In the genomic region with DNA sequence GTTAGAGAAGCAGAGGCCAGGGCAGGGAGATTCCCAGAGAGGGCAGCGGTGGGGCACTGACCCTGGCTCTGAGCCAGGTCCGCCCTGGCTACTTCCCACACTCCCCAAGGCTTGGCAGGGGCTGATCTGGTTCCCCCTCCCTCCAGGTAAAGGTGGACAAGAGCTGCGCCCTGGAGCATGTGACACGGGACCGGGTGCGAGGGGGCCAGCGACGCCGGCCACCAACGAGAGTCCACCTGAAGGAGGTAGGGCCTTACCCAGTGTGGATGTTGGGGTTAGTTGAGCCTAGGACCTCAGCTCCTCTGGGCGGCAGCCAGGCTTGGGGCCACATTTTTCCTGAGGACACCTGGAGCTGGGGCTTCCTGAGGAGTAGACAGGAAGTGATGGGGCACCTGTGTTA, we compare ENCODE assay signal across 28 cellular contexts. TPM values are rescaled to one million over a fixed set of nuclear protein-coding genes. Genes with fewer than 3 reads are reported as not detected.
DNase-seq lines count a peak whose midpoint lies in the region; ATAC-seq and TF ChIP-seq lines count a peak whose summit lies in the region.
"Had no signal": no experiment of that assay in that cellular context is flagged by ENCODE, and none has a peak within 500 bp of the region (broad histone marks: within the 10 kb centered on the region; RNA-seq: fewer than 3 reads in every experiment).

No MANE protein-coding gene starts in this region.

- TF ChIP-seq POLR2A in vagina (IDR thresholded peaks at IDR 0.05), result no peak

- no peak for DNase-seq in activated naive CD4-positive, alpha-beta T cell treated with anti-CD3 and anti-CD28 coated beads, Interleukin-2, amount 50 U/mL, for 72 hours (ENCODE audit: low spot score in 2 of 2)
- no peak for DNase-seq in activated naive CD4-positive, alpha-beta T cell (lab: John Stamatoyannopoulos, UW)
- DNase-seq in mesenchymal stem cell (no peak), vagina (ENCODE audit: extremely low spot score in 2 of 2) (no peak), CD1c-positive myeloid dendritic cell (ENCODE audit: extremely low spot score) (no peak), G401 (ENCODE audit: low spot score) (no peak), dermis blood vessel endothelial cell (no peak)
- DNase-seq: activated CD8-positive, alpha-beta T cell treated with anti-CD3 and anti-CD28 coated beads, Interleukin-2, amount 10 ng/mL, durations not matched to agents 7 days and 5 days; activated effector memory CD4-positive, alpha-beta T cell treated with Interleukin-2 at 50 U/mL for 16 hours; activated naive CD8-positive, alpha-beta T cell treated with anti-CD3 and anti-CD28 coated beads for 36 hours; anterior cingulate cortex; CD8-positive, alpha-beta memory T cell; DMS 273 treated with DMSO at 0.1 percent for 48 hours; effector CD8-positive, alpha-beta T cell; NCI-H1417 treated with DMSO at 0.1 percent for 48 hours; NCI-H2029 treated with DMSO at 0.1 percent for 48 hours; NCI-H345; NCI-H69; nucleus accumbens; SHP77; stimulated activated CD4-positive, alpha-beta T cell treated with anti-CD3 and anti-CD28 coated beads, Interleukin-4, amount 100 ng/mL, for 24 hours; T-helper 2 cell; trophoblast cell had no signal

- H2AK5ac ChIP-seq in mesenchymal stem cell (ENCODE audit: low read length, severe bottlenecking), result no peak overlapping the region

- H3K4me2 ChIP-seq in mesenchymal stem cell (ENCODE audit: low read length, poor library complexity, severe bottlenecking), result no peak overlapping the region

- H3K4me1 ChIP-seq in mesenchymal stem cell (ENCODE audit: control insufficient read depth, insufficient read depth, low read depth, low read length), result peaks cover 65% of the 10 kb centered on the region
- peaks cover 66% of the 10 kb centered on the region for H3K4me1 ChIP-seq in vagina

- H3K23ac ChIP-seq in mesenchymal stem cell (ENCODE audit: low read length in 2 of 2), result no peak overlapping the region

- H3K18ac ChIP-seq in mesenchymal stem cell (ENCODE audit: low read depth in 1 of 2, low read length in 2 of 2), result no peak overlapping the region

- peak overlapping the region; percentile 66 to 82 for H3K27ac Mint-ChIP-seq in activated naive CD4-positive, alpha-beta T cell treated with anti-CD3 and anti-CD28 coated beads, Interleukin-2, amount 50 U/mL, for 72 hours
- peak overlapping the region; percentile 46 for H3K27ac Mint-ChIP-seq in activated T-helper 17 cell treated with anti-CD3 and anti-CD28 coated beads, Interleukin-2, amount 50 U/mL, for 72 hours
- H3K27ac Mint-ChIP-seq: activated naive CD8-positive, alpha-beta T cell treated with anti-CD3 and anti-CD28 coated beads for 36 hours; progenitor cell of endocrine pancreas had no signal

- H3K4me3 ChIP-seq in mesenchymal stem cell (ENCODE audit: insufficient read depth in 1 of 2, low read depth in 1 of 2, low read length in 2 of 2) (no peak overlapping the region), vagina (no peak overlapping the region)
- H3K4me3 ChIP-seq: breast epithelium had no signal

- no peaks in the 10 kb centered on the region for H3K27me3 ChIP-seq in mesenchymal stem cell (ENCODE audit: control insufficient read depth in 1 of 2, insufficient read depth in 1 of 2, low read length in 2 of 2)
- H3K27me3 ChIP-seq in vagina, result no peaks in the 10 kb centered on the region
- H3K27me3 ChIP-seq: breast epithelium had no signal

- no peak for TF ChIP-seq CTCF in vagina (IDR thresholded peaks at IDR 0.05)

- H3K4me3 Mint-ChIP-seq in activated T-helper 17 cell treated with anti-CD3 and anti-CD28 coated beads, Interleukin-2, amount 50 U/mL, for 72 hours, result no peak overlapping the region
- H3K4me3 Mint-ChIP-seq: activated CD8-positive, alpha-beta T cell treated with anti-CD3 and anti-CD28 coated beads, Interleukin-2, amount 10 ng/mL, durations not matched to agents 7 days and 5 days; activated naive CD8-positive, alpha-beta T cell treated with anti-CD3 and anti-CD28 coated beads for 36 hours; CD8-positive, alpha-beta memory T cell had no signal

- in situ Hi-C loops in G401 (cut with HindIII; ENCODE audit: low sequenced_read_pairs), result no loop called here

- H3K9ac ChIP-seq in mesenchymal stem cell (ENCODE audit: low read length), result no peak overlapping the region

- H3K14ac ChIP-seq in mesenchymal stem cell (ENCODE audit: low read length in 2 of 2), result no peak overlapping the region

- no peaks in the 10 kb centered on the region for H3K9me3 Mint-ChIP-seq in activated naive CD4-positive, alpha-beta T cell treated with anti-CD3 and anti-CD28 coated beads, Interleukin-2, amount 50 U/mL, for 72 hours
- H3K9me3 Mint-ChIP-seq in activated T-helper 17 cell treated with anti-CD3 and anti-CD28 coated beads, Interleukin-2, amount 50 U/mL, for 72 hours, result no peaks in the 10 kb centered on the region
- H3K9me3 Mint-ChIP-seq: activated naive CD8-positive, alpha-beta T cell treated with anti-CD3 and anti-CD28 coated beads for 36 hours; CD8-positive, alpha-beta memory T cell had no signal

- no peaks in the 10 kb centered on the region for H3K36me3 Mint-ChIP-seq in activated naive CD4-positive, alpha-beta T cell treated with anti-CD3 and anti-CD28 coated beads, Interleukin-2, amount 50 U/mL, for 72 hours
- peaks cover 95% of the 10 kb centered on the region for H3K36me3 Mint-ChIP-seq in activated T-helper 17 cell treated with anti-CD3 and anti-CD28 coated beads, Interleukin-2, amount 50 U/mL, for 72 hours (ENCODE audit: low read depth)
- H3K36me3 Mint-ChIP-seq: activated naive CD8-positive, alpha-beta T cell treated with anti-CD3 and anti-CD28 coated beads for 36 hours had no signal

- H2AFZ ChIP-seq in mesenchymal stem cell (ENCODE audit: low read depth, low read length), result no peak overlapping the region

- no peaks in the 10 kb centered on the region for H3K9me3 ChIP-seq in mesenchymal stem cell (ENCODE audit: control insufficient read depth, low read length)
- no peaks in the 10 kb centered on the region for H3K9me3 ChIP-seq in vagina
- H3K9me3 ChIP-seq: breast epithelium had no signal

- WGBS in mesenchymal stem cell, result 96% methylated on average over 11 of the region's 11 CpGs

- H2BK15ac ChIP-seq in mesenchymal stem cell (ENCODE audit: low read depth, poor library complexity, severe bottlenecking), result no peak overlapping the region

- H4K91ac ChIP-seq in mesenchymal stem cell (ENCODE audit: low read length), result no peak overlapping the region

- H4K8ac ChIP-seq in mesenchymal stem cell (ENCODE audit: low read length), result no peak overlapping the region

- ATAC-seq in activated naive CD4-positive, alpha-beta T cell treated with anti-CD3 and anti-CD28 coated beads, Interleukin-2, amount 50 U/mL, for 72 hours, result no peak
- no peak for ATAC-seq in activated T-helper 17 cell treated with anti-CD3 and anti-CD28 coated beads, Interleukin-2, amount 50 U/mL, for 72 hours (replicated peaks)
- ATAC-seq: activated CD8-positive, alpha-beta T cell treated with anti-CD3 and anti-CD28 coated beads, Interleukin-2, amount 10 ng/mL, durations not matched to agents 7 days and 5 days; sciatic nerve had no signal

- H3K79me1 ChIP-seq in mesenchymal stem cell (replicated peaks; ENCODE audit: low read length, poor library complexity, severe bottlenecking), result peaks cover 41% of the 10 kb centered on the region

- H3K27ac ChIP-seq in mesenchymal stem cell (ENCODE audit: low read length, poor library complexity, severe bottlenecking) (no peak overlapping the region), vagina (peak overlapping the region; percentile 69)
- H3K27ac ChIP-seq: breast epithelium, HL-60 had no signal

- no peak overlapping the region for H2BK12ac ChIP-seq in mesenchymal stem cell (ENCODE audit: low read length in 2 of 2)

- H2BK5ac ChIP-seq in mesenchymal stem cell (ENCODE audit: low read depth, low read length, poor library complexity, severe bottlenecking), result no peak overlapping the region

- no peaks in the 10 kb centered on the region for H3K27me3 Mint-ChIP-seq in activated T-helper 17 cell treated with anti-CD3 and anti-CD28 coated beads, Interleukin-2, amount 50 U/mL, for 72 hours
- H3K27me3 Mint-ChIP-seq: activated naive CD8-positive, alpha-beta T cell treated with anti-CD3 and anti-CD28 coated beads for 36 hours; CD8-positive, alpha-beta memory T cell; progenitor cell of endocrine pancreas had no signal

- intact Hi-C loops in vagina (cut with DNase I), result no loop called here

- H3K4me1 Mint-ChIP-seq in activated T-helper 17 cell treated with anti-CD3 and anti-CD28 coated beads, Interleukin-2, amount 50 U/mL, for 72 hours, result peaks cover 25% of the 10 kb centered on the region

- peaks cover 69 to 79% of the 10 kb centered on the region in 2 experiments for H3K36me3 ChIP-seq in mesenchymal stem cell (ENCODE audit: control insufficient read depth in 1 of 2, insufficient read depth in 2 of 2, low read depth in 1 of 2, low read length in 2 of 2)
- H3K36me3 ChIP-seq in vagina, result peaks cover 0 to 37% of the 10 kb centered on the region in 2 donors
- H3K36me3 ChIP-seq: breast epithelium had no signal

- H2BK120ac ChIP-seq in mesenchymal stem cell (ENCODE audit: low read depth, low read length), result peak overlapping the region; percentile 12

- no peak overlapping the region for H3K4ac ChIP-seq in mesenchymal stem cell (ENCODE audit: low read depth in 1 of 2, low read length in 2 of 2)

RNA-seq across cellular contexts. Expression of a gene that starts 19.6 kb away (rescaled TPM):
- 10 to 100 TPM; 13.7 to 16.1 TPM for total RNA-seq in activated naive CD4-positive, alpha-beta T cell treated with anti-CD3 and anti-CD28 coated beads, Interleukin-2, amount 50 U/mL, for 72 hours
- 10 to 100 TPM; 21.8 to 25.9 TPM for total RNA-seq in activated T-helper 17 cell treated with anti-CD3 and anti-CD28 coated beads, Interleukin-2, amount 50 U/mL, for 72 hours
- 16.3 TPM for polyA plus RNA-seq in mesenchymal stem cell (2013, experiment 1 of 2)
- 17.0 TPM for polyA plus RNA-seq in mesenchymal stem cell (2013, experiment 2 of 2)
- total RNA-seq in vagina, result 34.9 TPM
- total RNA-seq in G401 (2014; rRNA removed; shearing (Covaris generic)), result 16.1 and 17.4 TPM in 2 replicates
- 61.3 and 65.9 TPM in 2 replicates for total RNA-seq in dermis blood vessel endothelial cell

RNA-seq across cellular contexts. Expression of a gene that starts 35.9 kb away (rescaled TPM):
- 10 to 100 TPM; 47.5 to 56.0 TPM for total RNA-seq in activated naive CD4-positive, alpha-beta T cell treated with anti-CD3 and anti-CD28 coated beads, Interleukin-2, amount 50 U/mL, for 72 hours
- 10 to 100 TPM; 44.4 to 53.1 TPM for total RNA-seq in activated T-helper 17 cell treated with anti-CD3 and anti-CD28 coated beads, Interleukin-2, amount 50 U/mL, for 72 hours
- 0.94 TPM for polyA plus RNA-seq in mesenchymal stem cell (2013, experiment 1 of 2)
- 1.0 TPM for polyA plus RNA-seq in mesenchymal stem cell (2013, experiment 2 of 2)
- total RNA-seq in vagina, result 6.6 TPM
- 23.0 and 37.9 TPM in 2 replicates for total RNA-seq in G401 (2014; rRNA removed; shearing (Covaris generic))
- 5.4 and 16.5 TPM in 2 replicates for total RNA-seq in dermis blood vessel endothelial cell

RNA-seq across cellular contexts. Expression of a gene that starts 50.4 kb away (rescaled TPM):
- total RNA-seq in activated naive CD4-positive, alpha-beta T cell treated with anti-CD3 and anti-CD28 coated beads, Interleukin-2, amount 50 U/mL, for 72 hours, result 1 to 10 TPM; 3.8 to 8.9 TPM
- total RNA-seq in activated T-helper 17 cell treated with anti-CD3 and anti-CD28 coated beads, Interleukin-2, amount 50 U/mL, for 72 hours, result 10 to 100 TPM in 1 of 2 donors, 1 to 10 TPM in 1; 4.3 to 10.1 TPM
- polyA plus RNA-seq in mesenchymal stem cell (2013, experiment 1 of 2), result 2.1 TPM
- polyA plus RNA-seq in mesenchymal stem cell (2013, experiment 2 of 2), result 2.1 TPM
- total RNA-seq in vagina (17.7 TPM), dermis blood vessel endothelial cell (5.6 and 5.8 TPM in 2 replicates)
- total RNA-seq in G401 (2014; rRNA removed; shearing (Covaris generic)), result 0.92 and 0.95 TPM in 2 replicates
